8 cellular contexts compared by ENCODE assay signal in genomic region chr5:134225780-134226440, GRCh38. TPM values are rescaled to one million over a fixed set of nuclear protein-coding genes. Genes with fewer than 3 reads are reported as not detected.
DNase-seq lines count a peak whose midpoint lies in the region; ATAC-seq and TF ChIP-seq lines count a peak whose summit lies in the region.

TSS of gene PPP2CA (minus strand) at chr5:134226073. CDS start at chr5:134225861, 212 bp downstream.

- H4K5ac ChIP-seq in H9 (ENCODE audit: insufficient read length, low read depth, low read length), result peak within 1 kb of the TSS; percentile 92

- peak within 1 kb of the TSS; percentile 92 for H4K91ac ChIP-seq in H9 (ENCODE audit: insufficient read length, low read depth, low read length)

- no peak within 1 kb of the TSS for H3K23ac ChIP-seq in H9 (ENCODE audit: insufficient read length, low read depth, low read length)

- H3K4me3 Mint-ChIP-seq in H9 (peak within 1 kb of the TSS; percentile 97), nephron progenitor cell (peak within 1 kb of the TSS; percentile 99)
- peak within 1 kb of the TSS; percentile 77 to 99 for H3K4me3 Mint-ChIP-seq in stimulated activated naive CD8-positive, alpha-beta T cell treated with anti-CD3 and anti-CD28 coated beads, Interleukin-15, amount 100 ng/mL, for 72 hours

- H3K4ac ChIP-seq in H9 (ENCODE audit: low read depth, low read length), result peak within 1 kb of the TSS; percentile 92

- H3K9me3 Mint-ChIP-seq in H9 (no peaks in the 10 kb centered on the region; a peak in 1 of 5 replicates), nephron progenitor cell (no peaks in the 10 kb centered on the region)
- no peaks in the 10 kb centered on the region for H3K9me3 Mint-ChIP-seq in stimulated activated naive CD8-positive, alpha-beta T cell treated with anti-CD3 and anti-CD28 coated beads, Interleukin-15, amount 100 ng/mL, for 72 hours

- H3K79me1 ChIP-seq in H9 (ENCODE audit: insufficient read depth, low read depth, low read length, poor library complexity, severe bottlenecking), result no peaks in the 10 kb centered on the region

- peak within 1 kb of the TSS; percentile 100 for H3K14ac ChIP-seq in H9 (ENCODE audit: insufficient read depth, low read length)

- peak; percentile 98 for DNase-seq in ELR (ENCODE audit: low read depth)
- peak; percentile 98 for DNase-seq in H9
- peak; percentile 100 for DNase-seq in MG63
- DNase-seq in SHP77 treated with DMSO at 0.1 percent for 48 hours (lab: John Stamatoyannopoulos, UW), result peak; percentile 86
- peak; percentile 100 for DNase-seq in activated effector memory CD4-positive, alpha-beta T cell treated with anti-CD3 and anti-CD28 coated beads, Interleukin-2, amount 50 U/mL, for 16 hours
- DNase-seq in fibroblast of the aortic adventitia (ENCODE audit: low read depth), result peak; percentile 99
- peak; percentile 99 for DNase-seq in nephron progenitor cell
- DNase-seq in stimulated activated naive CD8-positive, alpha-beta T cell treated with anti-CD3 and anti-CD28 coated beads, Interleukin-15, amount 100 ng/mL, for 72 hours, result peak; percentile 99 to 100

- ATAC-seq in stimulated activated naive CD8-positive, alpha-beta T cell treated with anti-CD3 and anti-CD28 coated beads, Interleukin-15, amount 100 ng/mL, for 72 hours, result peak; percentile 90

- no peak within 1 kb of the TSS for H2BK15ac ChIP-seq in H9 (ENCODE audit: low read depth, low read length)

- no peak within 1 kb of the TSS for H2AK5ac ChIP-seq in H9 (ENCODE audit: insufficient read length, low read length)

- H4K20me1 ChIP-seq in H9 (ENCODE audit: control insufficient read depth, insufficient read depth, insufficient read length), result no peaks in the 10 kb centered on the region

- H2BK12ac ChIP-seq in H9 (ENCODE audit: insufficient read length, low read depth, low read length), result peak within 1 kb of the TSS; percentile 94

- peaks cover 44% of the 10 kb centered on the region for H3K36me3 ChIP-seq in MG63

- no peaks in the 10 kb centered on the region for H3K27me3 Mint-ChIP-seq in H9 (ENCODE audit: low read depth)
- peaks cover 9% of the 10 kb centered on the region for H3K27me3 Mint-ChIP-seq in nephron progenitor cell (ENCODE audit: low read depth, poor library complexity)
- no peaks in the 10 kb centered on the region for H3K27me3 Mint-ChIP-seq in stimulated activated naive CD8-positive, alpha-beta T cell treated with anti-CD3 and anti-CD28 coated beads, Interleukin-15, amount 100 ng/mL, for 72 hours

- H3K27ac ChIP-seq in H9 (ENCODE audit: insufficient read length, low read depth, low read length), result peak within 1 kb of the TSS; percentile 86

- H3K18ac ChIP-seq in H9 (ENCODE audit: insufficient read length, low read depth, low read length), result peak within 1 kb of the TSS; percentile 100

- peaks cover 36 to 42% of the 10 kb centered on the region in 2 experiments for H3K4me1 Mint-ChIP-seq in H9
- peaks cover 48% of the 10 kb centered on the region for H3K4me1 Mint-ChIP-seq in nephron progenitor cell
- H3K4me1 Mint-ChIP-seq in stimulated activated naive CD8-positive, alpha-beta T cell treated with anti-CD3 and anti-CD28 coated beads, Interleukin-15, amount 100 ng/mL, for 72 hours, result peaks cover 47% of the 10 kb centered on the region

- peak within 1 kb of the TSS; percentile 96 for H2BK5ac ChIP-seq in H9 (ENCODE audit: insufficient read length, low read length)

- H3K23me2 ChIP-seq in H9 (ENCODE audit: insufficient read length, low read depth, low read length, poor library complexity, severe bottlenecking), result peaks cover 8% of the 10 kb centered on the region

- no peak within 1 kb of the TSS for H2AFZ ChIP-seq in H9 (ENCODE audit: low read length)

- peaks cover 43% of the 10 kb centered on the region for H3K79me2 ChIP-seq in H9 (ENCODE audit: insufficient read depth, low read length)

- WGBS in H9 (ENCODE audit: extremely low coverage, insufficient read length, low lambda C conversion rate), result no CpG with 5 or more reads among the region's 73 CpGs

- H3K56ac ChIP-seq in H9 (ENCODE audit: insufficient read length, low read depth, low read length), result peak within 1 kb of the TSS; percentile 51

- H3K4me3 ChIP-seq in MG63 (peak within 1 kb of the TSS; percentile 96), fibroblast of the aortic adventitia (ENCODE audit: low read depth, low read length) (peak within 1 kb of the TSS; percentile 96)

- H3K9me3 ChIP-seq in H9 (ENCODE audit: control insufficient read depth, low read depth, low read length), result no peaks in the 10 kb centered on the region
- H3K9me3 ChIP-seq in MG63, result no peaks in the 10 kb centered on the region

- H3K27ac Mint-ChIP-seq in H9 (peak within 1 kb of the TSS; percentile 99), nephron progenitor cell (peak within 1 kb of the TSS; percentile 100)
- H3K27ac Mint-ChIP-seq in stimulated activated naive CD8-positive, alpha-beta T cell treated with anti-CD3 and anti-CD28 coated beads, Interleukin-15, amount 100 ng/mL, for 72 hours, result peak within 1 kb of the TSS; percentile 100

- no peak within 1 kb of the TSS for H4K8ac ChIP-seq in H9 (replicated peaks; ENCODE audit: insufficient read length, low read depth, low read length)

- H3K27me3 ChIP-seq in H9 (ENCODE audit: insufficient read depth, low read length) (no peaks in the 10 kb centered on the region), MG63 (no peaks in the 10 kb centered on the region)

- no peak within 1 kb of the TSS for H2BK20ac ChIP-seq in H9 (ENCODE audit: low read depth, low read length, poor library complexity, severe bottlenecking)

- no peak within 1 kb of the TSS for H3T11ph ChIP-seq in H9 (ENCODE audit: low read length)

- H3K4me2 ChIP-seq in H9 (ENCODE audit: insufficient read depth, insufficient read length, low read length), result peak within 1 kb of the TSS; percentile 97

- H3K9ac ChIP-seq in H9 (ENCODE audit: extremely low read depth, insufficient read length, low read length), result peak within 1 kb of the TSS; percentile 99

- peaks cover 13 to 35% (median 32%) of the 10 kb centered on the region in 3 experiments for H3K36me3 Mint-ChIP-seq in H9 (ENCODE audit: insufficient read depth in 1 of 3, low read depth in 3 of 3)
- peaks cover 25% of the 10 kb centered on the region for H3K36me3 Mint-ChIP-seq in nephron progenitor cell (ENCODE audit: low read depth)

- TF ChIP-seq CTCF in H9 (conservative IDR thresholded peaks at IDR 0.05), result no peak
- no peak for TF ChIP-seq CTCF in fibroblast of the aortic adventitia (IDR thresholded peaks at IDR 0.05; ENCODE audit: insufficient read depth, low read length)
- TF ChIP-seq CTCF in nephron progenitor cell (IDR thresholded peaks at IDR 0.05), result no peak

- H3K4me1 ChIP-seq in H9 (ENCODE audit: insufficient read depth, low read length), result peaks cover 2% of the 10 kb centered on the region; the same call in 1 of the 2 replicates

- H2BK120ac ChIP-seq in H9 (ENCODE audit: low read depth, low read length, poor library complexity, severe bottlenecking), result peak within 1 kb of the TSS; percentile 94

RNA-seq across cellular contexts. Expression of gene PPP2CA, which starts in this region (rescaled TPM):
- total RNA-seq in H9 (2021), result 244 and 256 TPM in 2 replicates
- 435 and 554 TPM in 2 replicates for total RNA-seq in MG63 (2014; rRNA removed; shearing (Covaris generic); ENCODE audit: low replicate concordance)
- total RNA-seq in fibroblast of the aortic adventitia (ENCODE audit: low replicate concordance), result 76.6 and 137 TPM in 2 replicates

Comparison
In these comparisons a context has a peak if more than half of its experiments do, and no peak if none do; other contexts are left out.
1. Peak in every context shown above with its lines: DNase-seq, ATAC-seq, H3K4me3 ChIP-seq and H3K27ac ChIP-seq.